Comparison of ENCODE assay signal across 1 cellular context in the genomic region with DNA sequence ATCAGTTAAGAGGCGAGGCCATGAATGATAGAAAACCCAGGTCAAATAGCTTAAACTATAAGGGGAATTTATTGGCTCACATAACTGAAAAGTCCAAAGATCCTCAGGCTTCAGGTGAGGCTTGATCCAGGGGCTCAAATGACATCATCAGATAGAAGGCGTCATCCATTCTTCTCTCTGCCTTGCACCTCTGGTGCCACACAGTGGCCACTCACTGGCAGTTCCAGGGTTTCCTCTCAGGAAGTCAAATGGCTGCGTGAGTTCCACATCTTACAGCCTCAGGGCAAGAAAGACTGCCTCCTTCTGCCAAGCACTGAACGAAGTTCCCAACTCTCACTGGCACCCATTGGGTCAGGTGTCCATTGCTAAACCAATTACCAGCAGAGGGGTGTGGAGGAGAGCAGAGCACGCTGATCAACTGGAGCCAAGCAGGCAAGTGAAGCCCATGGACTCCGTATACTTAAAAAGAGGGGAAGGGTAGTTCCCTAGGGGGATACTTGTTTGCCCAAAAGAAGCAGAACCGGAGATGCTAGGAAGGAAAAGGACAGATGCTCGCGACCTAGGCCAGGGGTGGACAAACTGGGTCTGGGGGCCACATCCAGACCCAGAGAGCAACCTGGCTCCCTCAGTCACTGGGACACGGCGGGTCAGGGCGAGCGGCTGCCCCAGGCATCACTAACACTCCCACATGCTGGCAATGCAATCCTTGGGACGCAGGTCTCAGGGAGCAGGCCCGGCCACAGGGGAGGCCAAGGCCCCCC.
TF ChIP-seq lines count a peak whose summit lies in the region.

No MANE protein-coding gene starts in this region.

TF ChIP-seq in HEK293, 187 proteins besides CTCF, POLR2A, EP300 and RAD21 (continued from another document):
- TF ChIP-seq, protein P1, sequence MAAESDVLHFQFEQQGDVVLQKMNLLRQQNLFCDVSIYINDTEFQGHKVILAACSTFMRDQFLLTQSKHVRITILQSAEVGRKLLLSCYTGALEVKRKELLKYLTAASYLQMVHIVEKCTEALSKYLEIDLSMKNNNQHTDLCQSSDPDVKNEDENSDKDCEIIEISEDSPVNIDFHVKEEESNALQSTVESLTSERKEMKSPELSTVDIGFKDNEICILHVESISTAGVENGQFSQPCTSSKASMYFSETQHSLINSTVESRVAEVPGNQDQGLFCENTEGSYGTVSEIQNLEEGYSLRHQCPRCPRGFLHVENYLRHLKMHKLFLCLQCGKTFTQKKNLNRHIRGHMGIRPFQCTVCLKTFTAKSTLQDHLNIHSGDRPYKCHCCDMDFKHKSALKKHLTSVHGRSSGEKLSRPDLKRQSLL (tag by site-specific recombination; IDR thresholded peaks at IDR 0.05) = no peak
- TF ChIP-seq TCF7L2 (IDR thresholded peaks at IDR 0.05; ENCODE audit: borderline replicate concordance, low read depth, low read length) (no peak), ZNF16 (tag by site-specific recombination; IDR thresholded peaks at IDR 0.05; ENCODE audit: low read depth) (no peak)
